10 cellular contexts compared by ENCODE assay signal in the genomic region with DNA sequence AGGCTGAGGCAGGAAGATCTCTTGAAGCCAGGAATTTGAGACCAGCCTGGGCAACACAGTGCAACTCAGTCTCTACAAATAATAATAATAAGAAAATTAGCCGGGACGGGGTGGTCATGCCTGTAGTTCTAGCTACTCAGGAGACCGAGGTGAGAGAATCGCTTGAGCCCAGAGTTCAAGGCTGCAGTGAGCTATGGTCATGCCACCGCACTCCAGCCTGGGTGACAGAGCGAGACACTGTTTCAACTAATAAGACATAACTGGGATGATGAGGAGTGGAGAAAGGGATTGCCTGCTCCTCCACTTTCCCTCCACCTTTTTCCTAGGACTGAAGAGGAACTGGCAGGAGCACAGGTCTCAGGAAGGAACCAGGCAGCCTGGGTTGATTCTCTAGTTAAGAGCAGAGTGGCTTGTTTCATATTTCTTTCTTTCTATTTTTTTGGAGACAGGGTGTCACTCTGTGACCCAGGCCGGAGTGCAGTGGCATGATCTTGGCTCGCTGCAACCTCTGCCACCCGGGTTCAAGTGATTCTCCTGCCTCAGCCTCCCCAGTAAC. TPM values are rescaled to one million over a fixed set of nuclear protein-coding genes. Genes with fewer than 3 reads are reported as not detected.
DNase-seq lines count a peak whose midpoint lies in the region; ATAC-seq, FAIRE-seq and TF ChIP-seq lines count a peak whose summit lies in the region.
"Had no signal": no experiment of that assay in that cellular context is flagged by ENCODE, and none has a peak within 500 bp of the region (broad histone marks: within the 10 kb centered on the region; RNA-seq: fewer than 3 reads in every experiment).

No MANE protein-coding gene starts in this region.

- peaks cover 23% of the 10 kb centered on the region for H3K4me1 Mint-ChIP-seq in memory B cell

- no peak for FAIRE-seq in RCC 7860 (lab: Jason Lieb, UNC)

- intact Hi-C loops in heart left ventricle (cut with DNase I): loop anchor here in 1 of 10 donors (5.0 kb wide), 1 partner anchor 142 kb away; no protein-coding TSS in a partner anchor

- peak overlapping the region; percentile 85 to 95 for H3K27ac Mint-ChIP-seq in activated naive CD4-positive, alpha-beta T cell treated with anti-CD3 and anti-CD28 coated beads, Interleukin-2, amount 50 U/mL, for 72 hours
- peak overlapping the region; percentile 70 for H3K27ac Mint-ChIP-seq in memory B cell

- H3K27ac ChIP-seq in right atrium auricular region (peak overlapping the region; percentile 82 to 88), heart left ventricle (peak overlapping the region in 5 of 12 donors; percentile 64 to 93 (median 83))

- ATAC-seq in heart left ventricle (no peak), memory B cell (ENCODE audit: low read depth) (no peak), GM19324 (IDR thresholded peaks at IDR 0.05; ENCODE audit: low FRiP score, unreplicated experiment) (no peak), GM21526 (IDR thresholded peaks at IDR 0.05; ENCODE audit: low FRiP score, unreplicated experiment) (no peak)
- no peak for ATAC-seq in activated naive CD4-positive, alpha-beta T cell treated with anti-CD3 and anti-CD28 coated beads, Interleukin-2, amount 50 U/mL, for 72 hours

- no peak for TF ChIP-seq POLR2A in heart left ventricle (IDR thresholded peaks at IDR 0.05)

- H3K4me3 ChIP-seq in right atrium auricular region (no peak overlapping the region), heart left ventricle (no peak overlapping the region)

- H3K36me3 Mint-ChIP-seq in activated naive CD4-positive, alpha-beta T cell treated with anti-CD3 and anti-CD28 coated beads, Interleukin-2, amount 50 U/mL, for 72 hours: peaks cover 1 to 14% of the 10 kb centered on the region in 2 donors
- no peaks in the 10 kb centered on the region for H3K36me3 Mint-ChIP-seq in memory B cell

- H3K36me3 ChIP-seq in right atrium auricular region: no peaks in the 10 kb centered on the region
- H3K36me3 ChIP-seq in heart left ventricle: peaks cover 0 to 4% (median 3%) of the 10 kb centered on the region in 9 donors

- WGBS in heart left ventricle, 4 donors: 93 to 95% (median 94%) methylated on average over 9 of the region's 9 CpGs

- DNase-seq in right atrium auricular region (ENCODE audit: low spot score) (no peak), heart left ventricle (no peak), memory B cell (ENCODE audit: low spot score in 2 of 2) (no peak), RCC 7860 (ENCODE audit: low spot score) (no peak), NCI-H526 (lab: John Stamatoyannopoulos, UW) (no peak)
- DNase-seq in activated naive CD4-positive, alpha-beta T cell treated with anti-CD3 and anti-CD28 coated beads, Interleukin-2, amount 50 U/mL, for 72 hours (ENCODE audit: low spot score in 2 of 2): no peak
- DNase-seq: NCI-H446 treated with DMSO at 0.1 percent for 48 hours, T-helper 9 cell had no signal

- TF ChIP-seq CTCF in right atrium auricular region (IDR thresholded peaks at IDR 0.05) (no peak), heart left ventricle (IDR thresholded peaks at IDR 0.05) (no peak)

- peaks cover 0 to 23% of the 10 kb centered on the region in 2 donors for H3K4me1 ChIP-seq in right atrium auricular region
- H3K4me1 ChIP-seq in heart left ventricle: peaks cover 0 to 20% (median 11%) of the 10 kb centered on the region in 12 donors

- H3K27me3 ChIP-seq in right atrium auricular region (no peaks in the 10 kb centered on the region), heart left ventricle (no peaks in the 10 kb centered on the region)

- no peaks in the 10 kb centered on the region for H3K9me3 Mint-ChIP-seq in activated naive CD4-positive, alpha-beta T cell treated with anti-CD3 and anti-CD28 coated beads, Interleukin-2, amount 50 U/mL, for 72 hours
- H3K9me3 Mint-ChIP-seq in memory B cell: no peaks in the 10 kb centered on the region

- H3K4me3 Mint-ChIP-seq in memory B cell: peak overlapping the region; percentile 92

- H3K9me3 ChIP-seq in right atrium auricular region (no peaks in the 10 kb centered on the region), heart left ventricle (no peaks in the 10 kb centered on the region)

- H3K27me3 Mint-ChIP-seq in memory B cell: no peaks in the 10 kb centered on the region

RNA-seq across cellular contexts. Expression of a gene that starts 4.6 kb away (rescaled TPM):
- 100 to 1,000 TPM; 340 to 413 TPM for total RNA-seq in right atrium auricular region
- total RNA-seq in heart left ventricle: 100 to 1,000 TPM; 359 to 764 (median 549) TPM
- polyA plus RNA-seq in heart left ventricle: 100 to 1,000 TPM; 233 to 284 TPM
- total RNA-seq in activated naive CD4-positive, alpha-beta T cell treated with anti-CD3 and anti-CD28 coated beads, Interleukin-2, amount 50 U/mL, for 72 hours: 100 to 1,000 TPM; 359 to 904 TPM

RNA-seq across cellular contexts. Expression of a gene that starts 43.8 kb away (rescaled TPM):
- total RNA-seq in right atrium auricular region: 10 to 100 TPM in 1 of 2 donors, 1 to 10 TPM in 1; 9.5 to 14.0 TPM
- 10 to 100 TPM in 4 of 9 donors, 1 to 10 TPM in 5; 6.2 to 16.7 (median 8.0) TPM for total RNA-seq in heart left ventricle
- 10 to 100 TPM in 1 of 2 donors, 1 to 10 TPM in 1; 8.0 to 14.9 TPM for polyA plus RNA-seq in heart left ventricle
- total RNA-seq in activated naive CD4-positive, alpha-beta T cell treated with anti-CD3 and anti-CD28 coated beads, Interleukin-2, amount 50 U/mL, for 72 hours: 10 to 100 TPM; 18.0 to 32.8 TPM
